ENCODE assay signal across 8 cellular contexts in the genomic region with DNA sequence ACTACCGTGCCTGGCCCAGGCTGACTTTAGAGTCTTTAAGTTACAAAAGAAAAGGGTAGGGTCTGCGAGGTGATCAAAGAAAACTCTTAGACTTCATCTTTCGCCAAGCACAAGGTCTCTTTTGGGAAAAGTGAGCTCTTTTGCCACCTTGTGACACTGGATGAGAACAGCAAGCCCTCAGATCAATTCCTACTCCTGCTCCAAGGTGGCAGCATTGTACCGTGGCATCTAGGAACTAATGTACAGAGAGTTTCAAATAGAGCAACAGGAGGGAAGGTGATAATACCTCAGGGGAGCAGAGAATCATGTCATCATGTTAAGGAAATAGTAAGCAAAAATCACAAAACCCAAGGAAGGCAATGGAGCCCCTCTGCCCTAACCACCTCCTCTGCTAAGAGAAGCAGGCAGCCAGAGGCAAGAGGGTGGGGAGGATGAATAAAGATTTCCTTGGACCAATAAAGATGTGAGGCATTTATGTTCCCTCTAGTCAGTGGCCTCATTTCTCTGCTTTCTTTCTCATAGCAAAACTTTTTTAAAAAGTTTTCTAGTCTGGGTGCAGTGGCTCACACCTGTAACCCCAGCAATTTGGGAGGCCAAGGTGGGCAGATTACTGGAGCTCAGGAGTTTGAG. TPM values are rescaled to one million over a fixed set of nuclear protein-coding genes. Genes with fewer than 3 reads are reported as not detected.
A peak's percentile ranks its signal among the peaks of the same experiment; 100 is the strongest.
DNase-seq lines count a peak whose midpoint lies in the region; ATAC-seq and TF ChIP-seq lines count a peak whose summit lies in the region.

No MANE protein-coding gene starts in this region.

- H3K27ac Mint-ChIP-seq in MCF 10A (ENCODE audit: low read depth, unreplicated experiment) = no peak overlapping the region

- no TSS peak for BruUV-seq in MCF 10A (replicated peaks; lab: Mats Ljungman, UMichigan)

- peaks cover 8% of the 10 kb centered on the region for H3K4me1 Mint-ChIP-seq in MCF 10A (ENCODE audit: insufficient read depth, unreplicated experiment)

- CTCF ChIA-PET in MCF 10A (lab: Yijun Ruan, JAX) = interaction anchor here (0.5 to 6.1 kb wide), 65 partner anchors 9 to 771 kb away, joined by 3 to 31 read pairs (median 4); no protein-coding TSS in a partner anchor

- no peak overlapping the region for H3K4me3 Mint-ChIP-seq in MCF 10A (ENCODE audit: unreplicated experiment)

- intact Hi-C loops in MCF 10A (cut with micrococcal nuclease) = loop anchor here (1.0 to 10.0 kb wide), 8 partner anchors 15 to 769 kb away; partner anchors contain the start of gene MRM1

- DNase-seq in DMS53 (lab: John Stamatoyannopoulos, UW) (peak; percentile 88), NCI-H345 (lab: John Stamatoyannopoulos, UW) (peak; percentile 67), MCF 10A (ENCODE audit: unreplicated experiment) (peak; percentile 93), islet precursor cell (peak; percentile 92)
- peak; percentile 7 to 36 (median 30) for DNase-seq in stimulated activated CD4-positive, alpha-beta T cell treated with anti-CD3 and anti-CD28 coated beads, Interleukin-1b, Interleukin-23, amount 100 ng/mL, for 24 hours (ENCODE audit: low read depth in 4 of 4, low spot score in 1 of 4)

- TF ChIP-seq CTCF in VCaP (conservative IDR thresholded peaks at IDR 0.05) = peak; percentile 100
- peak; percentile 99 for TF ChIP-seq CTCF in MCF 10A (IDR thresholded peaks at IDR 0.05; ENCODE audit: unreplicated experiment)

- ATAC-seq in HG02759 (IDR thresholded peaks at IDR 0.05; ENCODE audit: unreplicated experiment) (peak; percentile 56), GM21390 (IDR thresholded peaks at IDR 0.05; ENCODE audit: unreplicated experiment) (no peak)

- H3K27ac ChIP-seq in VCaP = peak overlapping the region; percentile 32

- POLR2A ChIA-PET in MCF 10A (lab: Yijun Ruan, JAX) = interaction anchor here (0.5 to 1.5 kb wide), 20 partner anchors 12 to 359 kb away, joined by 3 to 10 read pairs (median 3); partner anchors contain the start of gene DUSP14

- H3K9me3 Mint-ChIP-seq in MCF 10A (ENCODE audit: unreplicated experiment) = no peaks in the 10 kb centered on the region

- H3K36me3 Mint-ChIP-seq in MCF 10A (ENCODE audit: insufficient read depth, unreplicated experiment) = no peaks in the 10 kb centered on the region

- no peaks in the 10 kb centered on the region for H3K27me3 Mint-ChIP-seq in MCF 10A (ENCODE audit: insufficient read depth, unreplicated experiment)

RNA-seq across cellular contexts. Expression of gene C17orf78, which starts 2.1 kb away (rescaled TPM):
- total RNA-seq in MCF 10A (2022) = not detected in 2 replicates

RNA-seq across cellular contexts. Expression of gene ACACA, which starts 33.0 kb away (rescaled TPM):
- total RNA-seq in MCF 10A (2022) = 88.6 and 100 TPM in 2 replicates

RNA-seq across cellular contexts. Expression of gene TADA2A, which starts 33.0 kb away (rescaled TPM):
- total RNA-seq in MCF 10A (2022) = 25.3 and 31.3 TPM in 2 replicates

Comparison
In these comparisons a context has a peak if more than half of its experiments do, and no peak if none do; other contexts are left out.
1. DNase-seq: peak in every context shown above with its lines; median percentile 93 in MCF 10A; 92 in islet precursor cell; 88 in DMS53; 67 in NCI-H345; 30 in stimulated activated CD4-positive, alpha-beta T cell treated with anti-CD3 and anti-CD28 coated beads, Interleukin-1b, Interleukin-23, amount 100 ng/mL, for 24 hours.